In genomic region chr20:53124803-53125202, GRCh38 we compare ENCODE assay signal across 26 cellular contexts.
A peak's percentile ranks its signal among the peaks of the same experiment; 100 is the strongest.
DNase-seq lines count a peak whose midpoint lies in the region; FAIRE-seq and TF ChIP-seq lines count a peak whose summit lies in the region.
"Had no signal": no experiment of that assay in that cellular context is flagged by ENCODE, and none has a peak within 500 bp of the region (broad histone marks: within the 10 kb centered on the region; RNA-seq: fewer than 3 reads in every experiment).

No MANE protein-coding gene starts in this region.

- no peak overlapping the region for H4K8ac ChIP-seq in mesenchymal stem cell (ENCODE audit: low read length)

- H3K4me2 ChIP-seq in mesenchymal stem cell (ENCODE audit: low read length, poor library complexity, severe bottlenecking) = no peak overlapping the region
- H3K4me2 ChIP-seq: KMS-11 had no signal

- H3K79me1 ChIP-seq in mesenchymal stem cell (replicated peaks; ENCODE audit: low read length, poor library complexity, severe bottlenecking) = no peaks in the 10 kb centered on the region

- peak overlapping the region; percentile 8 for H3K9ac ChIP-seq in mesenchymal stem cell (ENCODE audit: low read length)
- H3K9ac ChIP-seq: KMS-11 had no signal

- no peak overlapping the region for H3K4ac ChIP-seq in mesenchymal stem cell (ENCODE audit: low read depth in 1 of 2, low read length in 2 of 2)

- H2BK120ac ChIP-seq in mesenchymal stem cell (ENCODE audit: low read depth, low read length) = no peak overlapping the region

- H3K23ac ChIP-seq in mesenchymal stem cell (ENCODE audit: low read length in 2 of 2) = no peak overlapping the region

- H3K36me3 ChIP-seq in mesenchymal stem cell (ENCODE audit: control insufficient read depth in 1 of 2, insufficient read depth in 2 of 2, low read depth in 1 of 2, low read length in 2 of 2) = no peaks in the 10 kb centered on the region

- WGBS in mesenchymal stem cell = 100% methylated on average over 2 of the region's 3 CpGs

- DNase-seq in NCI-H2029 (lab: John Stamatoyannopoulos, UW) (peak; percentile 26), NCI-H2029 treated with DMSO at 0.1 percent for 48 hours (lab: John Stamatoyannopoulos, UW) (no peak), LNCaP clone FGC (ENCODE audit: low read depth) (peak; percentile 35), NCI-H774 (lab: John Stamatoyannopoulos, UW) (peak; percentile 8), mesenchymal stem cell (no peak), urothelium cell line (ENCODE audit: low spot score) (no peak)
- no peak for DNase-seq in stimulated activated CD4-positive, alpha-beta T cell treated with anti-CD3 and anti-CD28 coated beads, Interleukin-4, amount 100 ng/mL, for 24 hours
- DNase-seq: CD8-positive, alpha-beta memory T cell; DMS 273 treated with DMSO at 0.1 percent for 48 hours; DMS79; EL; GDM1; IMR-90; NCI-H1092 treated with DMSO at 0.1 percent for 48 hours; NCI-H1436; NCI-H187; NCI-H226; NCI-H510A treated with DMSO at 0.1 percent for 48 hours; SHP77; T-helper 1 cell had no signal

- no peak overlapping the region for H2BK15ac ChIP-seq in mesenchymal stem cell (ENCODE audit: low read depth, poor library complexity, severe bottlenecking)

- no peak overlapping the region for H3K18ac ChIP-seq in mesenchymal stem cell (ENCODE audit: low read depth in 1 of 2, low read length in 2 of 2)

- H3K27me3 ChIP-seq in mesenchymal stem cell (ENCODE audit: control insufficient read depth in 1 of 2, insufficient read depth in 1 of 2, low read length in 2 of 2) = no peaks in the 10 kb centered on the region

- no peaks in the 10 kb centered on the region for H3K4me1 ChIP-seq in mesenchymal stem cell (ENCODE audit: control insufficient read depth, insufficient read depth, low read depth, low read length)

- H2AK5ac ChIP-seq in mesenchymal stem cell (ENCODE audit: low read length, severe bottlenecking) = no peak overlapping the region

- no peak for TF ChIP-seq CTCF in LNCaP clone FGC (IDR thresholded peaks at IDR 0.05; ENCODE audit: control insufficient read depth, extremely low read depth, insufficient read depth)

- H3K14ac ChIP-seq in mesenchymal stem cell (ENCODE audit: low read length in 2 of 2) = no peak overlapping the region

- FAIRE-seq in urothelium cell line (lab: Jason Lieb, UNC) = no peak
- FAIRE-seq: GM12891, H1 had no signal

- H3K9me3 ChIP-seq in mesenchymal stem cell (ENCODE audit: control insufficient read depth, low read length) = no peaks in the 10 kb centered on the region

- H3K27ac ChIP-seq in mesenchymal stem cell (ENCODE audit: low read length, poor library complexity, severe bottlenecking) = no peak overlapping the region
- H3K27ac ChIP-seq: 22Rv1, C4-2B, KMS-11, RWPE1 had no signal

- no peak overlapping the region for H2BK12ac ChIP-seq in mesenchymal stem cell (ENCODE audit: low read length in 2 of 2)

- H3K4me3 ChIP-seq in LNCaP clone FGC (ENCODE audit: low read depth, low read length) (no peak overlapping the region), mesenchymal stem cell (ENCODE audit: insufficient read depth in 1 of 2, low read depth in 1 of 2, low read length in 2 of 2) (no peak overlapping the region)

- no peak overlapping the region for H2BK5ac ChIP-seq in mesenchymal stem cell (ENCODE audit: low read depth, low read length, poor library complexity, severe bottlenecking)

- H4K91ac ChIP-seq in mesenchymal stem cell (ENCODE audit: low read length) = no peak overlapping the region

- no peak overlapping the region for H2AFZ ChIP-seq in mesenchymal stem cell (ENCODE audit: low read depth, low read length)

Comparison
In these comparisons a context has a peak if more than half of its experiments do, and no peak if none do; other contexts are left out.
1. DNase-seq: peak in NCI-H2029 (single experiment), LNCaP clone FGC (single experiment) and NCI-H774 (single experiment); none in NCI-H2029 treated with DMSO at 0.1 percent for 48 hours (single experiment), mesenchymal stem cell (single experiment), urothelium cell line (single experiment) and stimulated activated CD4-positive, alpha-beta T cell treated with anti-CD3 and anti-CD28 coated beads, Interleukin-4, amount 100 ng/mL, for 24 hours (single experiment).